Comparison of ENCODE assay signal across 22 cellular contexts in genomic region chr1:215044151-215044550, GRCh38.
"Had no signal": no experiment of that assay in that cellular context is flagged by ENCODE, and none has a peak within 500 bp of the region (broad histone marks: within the 10 kb centered on the region; RNA-seq: fewer than 3 reads in every experiment).

No MANE protein-coding gene starts in this region.

- DNase-seq: IMR-90, Karpas-422, KG1, MG63, NCI-H1092, NCI-H1105 treated with DMSO at 0.1 percent for 48 hours, NCI-H1417 treated with DMSO at 0.1 percent for 48 hours, NCI-H146, NCI-H1694 treated with DMSO at 0.1 percent for 48 hours, NCI-H1930, NCI-H2081, NCI-H2107, NCI-H2227 treated with DMSO at 0.1 percent for 48 hours, NCI-H524, NCI-H526 treated with DMSO at 0.1 percent for 48 hours, NCI-H748 treated with DMSO at 0.1 percent for 48 hours, OCI-M1, PC-9, Peyer's patch, Right ventricle myocardium superior, RPMI8226, SIG-M5 had no signal
